In the genomic region with DNA sequence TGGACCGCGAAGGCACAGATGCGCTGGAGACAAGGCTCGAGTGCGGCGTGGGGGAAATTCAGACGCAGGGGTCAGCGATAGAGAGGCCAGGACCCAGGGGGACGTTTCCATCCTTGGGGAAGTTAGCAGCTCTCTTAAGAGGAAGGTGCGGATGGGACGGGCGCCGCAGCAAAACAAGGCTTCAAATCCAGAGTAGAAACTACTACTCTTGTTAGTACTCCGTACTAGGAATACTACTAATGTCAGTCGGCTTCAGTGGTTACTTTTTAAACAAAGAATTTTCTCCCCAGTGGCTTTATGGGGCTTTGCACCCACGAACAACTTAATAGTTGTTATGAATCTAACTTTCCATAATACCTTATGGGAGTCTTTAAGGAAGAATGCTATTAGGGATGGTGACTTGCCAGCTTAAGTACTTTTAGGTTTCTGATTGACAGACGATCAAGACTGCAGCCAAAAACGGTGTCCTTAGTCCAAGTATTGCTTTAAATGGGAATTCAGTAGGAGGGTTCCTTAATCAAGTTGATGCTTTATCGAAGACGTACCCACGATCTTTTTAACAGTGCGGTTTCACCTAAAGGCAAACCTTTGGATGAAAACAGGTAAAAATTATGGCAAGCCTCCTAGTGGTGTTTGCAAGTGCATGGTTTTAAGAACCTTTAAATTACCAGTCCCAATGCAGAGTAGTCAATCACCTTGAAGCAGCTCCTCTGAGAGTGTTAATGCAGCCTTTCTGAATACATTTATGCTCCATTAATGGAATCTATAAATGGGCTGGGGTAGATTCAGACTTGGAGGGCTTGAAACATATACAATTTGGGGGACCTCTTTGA, we compare ENCODE assay signal across 8 cellular contexts. TPM values are rescaled to one million over a fixed set of nuclear protein-coding genes. Genes with fewer than 3 reads are reported as not detected.
DNase-seq lines count a peak whose midpoint lies in the region; ATAC-seq and TF ChIP-seq lines count a peak whose summit lies in the region.

No MANE protein-coding gene starts in this region.

- 5 to 6% methylated on average over 20 to 22 of the region's 22 CpGs for WGBS in esophagus squamous epithelium, 2 donors

- ATAC-seq in GM19452 (IDR thresholded peaks at IDR 0.05; ENCODE audit: unreplicated experiment) (peak; percentile 25), omental fat pad (ENCODE audit: low FRiP score) (peak; percentile 10)

- H3K27ac ChIP-seq in esophagus squamous epithelium, result peak overlapping the region; percentile 89 to 97 (median 94)

- no peaks in the 10 kb centered on the region for H3K36me3 ChIP-seq in esophagus squamous epithelium

- TF ChIP-seq CTCF in esophagus squamous epithelium (IDR thresholded peaks at IDR 0.05) (peak in 3 of 6 experiments; percentile 4 to 50 (median 19)), omental fat pad (IDR thresholded peaks at IDR 0.05) (no peak)

- H3K4me3 ChIP-seq in esophagus squamous epithelium, result peak overlapping the region; percentile 74 to 91 (median 84)

- peak; percentile 61 for DNase-seq in DMS153 treated with DMSO at 0.1 percent for 48 hours (lab: John Stamatoyannopoulos, UW; ENCODE audit: unreplicated experiment)
- DNase-seq in HT-29 (ENCODE audit: low spot score), result peak; percentile 73
- peak; percentile 21 to 77 for DNase-seq in SW 1271 (lab: John Stamatoyannopoulos, UW)
- no peak for DNase-seq in esophagus squamous epithelium (lab: John Stamatoyannopoulos, UW)
- no peak for DNase-seq in omental fat pad (ENCODE audit: low spot score)
- DNase-seq in mucosa of gallbladder (ENCODE audit: low spot score), result no peak
- no peak for DNase-seq in HK-2 (ENCODE audit: unreplicated experiment)

- intact Hi-C loops in esophagus squamous epithelium (cut with DNase I), result no loop called here

- H3K27me3 ChIP-seq in esophagus squamous epithelium, result no peaks in the 10 kb centered on the region

- TF ChIP-seq POLR2A in esophagus squamous epithelium (IDR thresholded peaks at IDR 0.05), result no peak

- peaks cover 6 to 39% (median 18%) of the 10 kb centered on the region in 3 donors for H3K4me1 ChIP-seq in esophagus squamous epithelium

- no peaks in the 10 kb centered on the region for H3K9me3 ChIP-seq in esophagus squamous epithelium

RNA-seq across cellular contexts. Expression of a gene that starts 0.9 kb away (rescaled TPM):
- 16.1 and 21.1 TPM in 2 replicates for total RNA-seq in HT-29 (2014; rRNA removed; shearing (Covaris generic))
- total RNA-seq in esophagus squamous epithelium (10 to 100 TPM; 26.7 to 36.8 (median 29.5) TPM), omental fat pad (10 to 100 TPM; 17.4 to 42.7 (median 21.8) TPM), mucosa of gallbladder (47.6 TPM)

RNA-seq across cellular contexts. Expression of a gene that starts 18.2 kb away (rescaled TPM):
- 13.2 and 14.1 TPM in 2 replicates for total RNA-seq in HT-29 (2014; rRNA removed; shearing (Covaris generic))
- total RNA-seq in esophagus squamous epithelium (10 to 100 TPM in 2 of 4 donors, 1 to 10 TPM in 2; 7.4 to 21.5 (median 14.4) TPM), omental fat pad (1 to 10 TPM in 1 of 4 donors, under 1 TPM in 3; 0.37 to 2.2 (median 0.69) TPM), mucosa of gallbladder (1.8 TPM)

Comparison
In these comparisons a context has a peak if more than half of its experiments do, and no peak if none do; other contexts are left out.
1. DNase-seq: peak in DMS153 treated with DMSO at 0.1 percent for 48 hours (single experiment), HT-29 (single experiment) and SW 1271 (2 of 2); none in esophagus squamous epithelium (single experiment), omental fat pad (single experiment), mucosa of gallbladder (single experiment) and HK-2 (single experiment).